ENCODE assay signal across 24 cellular contexts in genomic region chrX:75303795-75304194, GRCh38. TPM values are rescaled to one million over a fixed set of nuclear protein-coding genes. Genes with fewer than 3 reads are reported as not detected.
DNase-seq lines count a peak whose midpoint lies in the region; ATAC-seq, FAIRE-seq and TF ChIP-seq lines count a peak whose summit lies in the region.
"Had no signal": no experiment of that assay in that cellular context is flagged by ENCODE, and none has a peak within 500 bp of the region (broad histone marks: within the 10 kb centered on the region; RNA-seq: fewer than 3 reads in every experiment).

No MANE protein-coding gene starts in this region.

- ATAC-seq in CD8-positive, alpha-beta T cell: no peak
- ATAC-seq in IMR-90 (ENCODE audit: low read depth): peak; percentile 71
- ATAC-seq: esophagus mucosa had no signal

- H2BK15ac ChIP-seq in IMR-90 (ENCODE audit: low read depth, low read length) (no peak overlapping the region), H9 (ENCODE audit: low read depth, low read length) (no peak overlapping the region)

- no peaks in the 10 kb centered on the region for H3K9me3 ChIP-seq in CD8-positive, alpha-beta T cell (ENCODE audit: low read length)
- H3K9me3 ChIP-seq in IMR-90 (ENCODE audit: control insufficient read depth, insufficient read depth, low read length) (no peaks in the 10 kb centered on the region), endothelial cell of umbilical vein (replicated peaks; ENCODE audit: control insufficient read depth, insufficient read depth, low read length) (no peaks in the 10 kb centered on the region), H9 (ENCODE audit: control insufficient read depth, low read depth, low read length) (peaks cover 10% of the 10 kb centered on the region)
- H3K9me3 ChIP-seq: neutrophil, Peyer's patch, sigmoid colon, testis had no signal

- H3K4ac ChIP-seq in IMR-90 (ENCODE audit: low read depth, low read length) (no peak overlapping the region), H9 (ENCODE audit: low read depth, low read length) (no peak overlapping the region)

- H3K56ac ChIP-seq in IMR-90 (ENCODE audit: extremely low read depth, insufficient read depth, low read length) (no peak overlapping the region), H9 (ENCODE audit: insufficient read length, low read depth, low read length) (no peak overlapping the region)

- no peaks in the 10 kb centered on the region for H3K27me3 ChIP-seq in CD8-positive, alpha-beta T cell (ENCODE audit: insufficient read depth, low read length)
- no peaks in the 10 kb centered on the region for H3K27me3 ChIP-seq in IMR-90 (ENCODE audit: control insufficient read depth, insufficient read depth, low read length)
- H3K27me3 ChIP-seq in endothelial cell of umbilical vein (ENCODE audit: control insufficient read depth in 2 of 2, insufficient read depth in 2 of 2, low read length in 2 of 2): no peaks in the 10 kb centered on the region
- no peaks in the 10 kb centered on the region for H3K27me3 ChIP-seq in H9 (ENCODE audit: insufficient read depth, low read length)
- H3K27me3 ChIP-seq: neutrophil, Peyer's patch, sigmoid colon, testis had no signal

- H2AK5ac ChIP-seq in IMR-90 (ENCODE audit: low read depth, low read length) (no peak overlapping the region), H9 (ENCODE audit: insufficient read length, low read length) (no peak overlapping the region)

- no peak overlapping the region for H2BK120ac ChIP-seq in IMR-90 (ENCODE audit: low read depth, low read length)
- H2BK120ac ChIP-seq in H9 (ENCODE audit: low read depth, low read length, poor library complexity, severe bottlenecking): no peak overlapping the region

- in situ Hi-C loops in IMR-90 (cut with MboI; ENCODE audit: low sequenced_read_pairs): no loop called here

- H3K4me1 Mint-ChIP-seq in CD8-positive, alpha-beta T cell (ENCODE audit: low read depth): no peaks in the 10 kb centered on the region
- H3K4me1 Mint-ChIP-seq in osteocyte (ENCODE audit: unreplicated experiment) (peaks cover 40% of the 10 kb centered on the region), H9 (no peaks in the 10 kb centered on the region)
- H3K4me1 Mint-ChIP-seq: activated CD4-positive, alpha-beta memory T cell treated with anti-CD3 and anti-CD28 coated beads, Interleukin-2, amount 10 ng/mL, durations not matched to agents 7 days and 5 days had no signal

- H3K27ac ChIP-seq in CD8-positive, alpha-beta T cell (ENCODE audit: low read depth, low read length): no peak overlapping the region
- no peak overlapping the region for H3K27ac ChIP-seq in IMR-90 (ENCODE audit: insufficient read depth, low read length)
- H3K27ac ChIP-seq in endothelial cell of umbilical vein (ENCODE audit: insufficient read depth, low read depth, low read length): no peak overlapping the region
- H3K27ac ChIP-seq in H9 (ENCODE audit: insufficient read length, low read depth, low read length): no peak overlapping the region
- H3K27ac ChIP-seq: C4-2B, neutrophil, Peyer's patch, sigmoid colon, testis had no signal

- no peak overlapping the region for H2AFZ ChIP-seq in IMR-90 (replicated peaks; ENCODE audit: low read length, poor library complexity)
- no peak overlapping the region for H2AFZ ChIP-seq in endothelial cell of umbilical vein (ENCODE audit: low read depth, low read length)
- H2AFZ ChIP-seq in H9 (ENCODE audit: low read length): no peak overlapping the region

- H4K91ac ChIP-seq in IMR-90 (ENCODE audit: insufficient read depth, low read depth, low read length) (no peak overlapping the region), H9 (ENCODE audit: insufficient read length, low read depth, low read length) (no peak overlapping the region)

- H2BK5ac ChIP-seq in IMR-90 (ENCODE audit: low read depth, low read length, poor library complexity, severe bottlenecking) (no peak overlapping the region), H9 (ENCODE audit: insufficient read length, low read length) (no peak overlapping the region)

- FAIRE-seq in endothelial cell of umbilical vein (lab: Jason Lieb, UNC): no peak

- H3K4me3 Mint-ChIP-seq in CD8-positive, alpha-beta T cell: no peak overlapping the region
- no peak overlapping the region for H3K4me3 Mint-ChIP-seq in osteocyte (ENCODE audit: unreplicated experiment)
- H3K4me3 Mint-ChIP-seq in H9: no peak overlapping the region
- H3K4me3 Mint-ChIP-seq: activated CD4-positive, alpha-beta memory T cell treated with anti-CD3 and anti-CD28 coated beads, Interleukin-2, amount 10 ng/mL, durations not matched to agents 7 days and 5 days; activated T-helper 1 cell treated with anti-CD3 and anti-CD28 coated beads, Interleukin-12 subunit alpha, Interleukin-12 subunit beta, Interleukin-2, Interleukin-4 antibody, amounts not matched to agents 30 ng/mL and 10 ng/mL and 1 ng/mL, durations not matched to agents 14 hours and 24 hours and 36 hours had no signal

- H3K4me2 ChIP-seq in IMR-90 (ENCODE audit: low read depth, low read length) (no peak overlapping the region; the same call in 1 of the 2 replicates), endothelial cell of umbilical vein (ENCODE audit: insufficient read depth, low read length) (no peak overlapping the region), H9 (ENCODE audit: insufficient read depth, insufficient read length, low read length) (no peak overlapping the region)

- TF ChIP-seq POLR2A in IMR-90 (IDR thresholded peaks at IDR 0.05; ENCODE audit: low read depth, low read length) (no peak), endothelial cell of umbilical vein (IDR thresholded peaks at IDR 0.05; ENCODE audit: low read depth, low read length) (no peak)

- peaks cover 73% of the 10 kb centered on the region for H3K36me3 Mint-ChIP-seq in CD8-positive, alpha-beta T cell
- peaks cover 5% of the 10 kb centered on the region for H3K36me3 Mint-ChIP-seq in osteocyte (ENCODE audit: unreplicated experiment)
- H3K36me3 Mint-ChIP-seq in H9 (ENCODE audit: insufficient read depth in 1 of 3, low read depth in 3 of 3): peaks cover 27 to 50% (median 45%) of the 10 kb centered on the region in 3 experiments

- CTCF ChIA-PET in CD8-positive, alpha-beta T cell (lab: Charles Lee): no interaction called here
- CTCF ChIA-PET in IMR-90 (lab: Yijun Ruan, JAX): no interaction called here
- CTCF ChIA-PET in endothelial cell of umbilical vein (lab: Charles Lee): no interaction called here

- POLR2A ChIA-PET in CD8-positive, alpha-beta T cell (lab: Charles Lee): no interaction called here
- POLR2A ChIA-PET in IMR-90 (lab: Charles Lee; ENCODE audit: unreplicated experiment) (no interaction called here), endothelial cell of umbilical vein (lab: Charles Lee) (no interaction called here)

- H3K23ac ChIP-seq in IMR-90 (ENCODE audit: low read depth, low read length) (no peak overlapping the region), H9 (ENCODE audit: insufficient read length, low read depth, low read length) (no peak overlapping the region)

- H3K9me3 Mint-ChIP-seq in CD8-positive, alpha-beta T cell: no peaks in the 10 kb centered on the region
- H3K9me3 Mint-ChIP-seq in osteocyte (ENCODE audit: unreplicated experiment): peaks cover 8% of the 10 kb centered on the region
- peaks cover 51 to 58% of the 10 kb centered on the region in 2 experiments for H3K9me3 Mint-ChIP-seq in H9
- H3K9me3 Mint-ChIP-seq: activated CD4-positive, alpha-beta memory T cell treated with anti-CD3 and anti-CD28 coated beads, Interleukin-2, amount 10 ng/mL, durations not matched to agents 7 days and 5 days; activated T-helper 1 cell treated with anti-CD3 and anti-CD28 coated beads, Interleukin-12 subunit alpha, Interleukin-12 subunit beta, Interleukin-2, Interleukin-4 antibody, amounts not matched to agents 30 ng/mL and 10 ng/mL and 1 ng/mL, durations not matched to agents 14 hours and 24 hours and 36 hours had no signal

- H3K4me3 ChIP-seq in CD8-positive, alpha-beta T cell (ENCODE audit: low read depth, low read length): no peak overlapping the region
- H3K4me3 ChIP-seq in IMR-90 (ENCODE audit: insufficient read depth, low read depth, low read length): no peak overlapping the region
- no peak overlapping the region for H3K4me3 ChIP-seq in endothelial cell of umbilical vein (replicated peaks in 1 of 3; ENCODE audit: insufficient read depth in 1 of 3, low read depth in 1 of 3, low read length in 3 of 3)
- H3K4me3 ChIP-seq: coronary artery, Peyer's patch, sigmoid colon, testis had no signal

- no peaks in the 10 kb centered on the region for H3K27me3 Mint-ChIP-seq in CD8-positive, alpha-beta T cell (ENCODE audit: low read depth)
- H3K27me3 Mint-ChIP-seq in osteocyte (ENCODE audit: unreplicated experiment) (no peaks in the 10 kb centered on the region), H9 (ENCODE audit: low read depth) (no peaks in the 10 kb centered on the region)
- H3K27me3 Mint-ChIP-seq: activated CD4-positive, alpha-beta memory T cell treated with anti-CD3 and anti-CD28 coated beads, Interleukin-2, amount 10 ng/mL, durations not matched to agents 7 days and 5 days had no signal

- H3K36me3 ChIP-seq in CD8-positive, alpha-beta T cell (ENCODE audit: insufficient read depth, low read length): no peaks in the 10 kb centered on the region
- H3K36me3 ChIP-seq in IMR-90 (ENCODE audit: control insufficient read depth, insufficient read depth, low read length): peaks cover 4% of the 10 kb centered on the region; the same call in 1 of the 2 replicates
- H3K36me3 ChIP-seq in endothelial cell of umbilical vein (ENCODE audit: control insufficient read depth in 2 of 2, extremely low read depth in 1 of 2, insufficient read depth in 2 of 2, low read length in 2 of 2): no peaks in the 10 kb centered on the region

- no peak overlapping the region for H3K9ac ChIP-seq in IMR-90 (ENCODE audit: low read depth, low read length)
- H3K9ac ChIP-seq in endothelial cell of umbilical vein (replicated peaks; ENCODE audit: extremely low read depth, insufficient read depth, low read length): no peak overlapping the region
- H3K9ac ChIP-seq in H9 (ENCODE audit: extremely low read depth, insufficient read length, low read length): no peak overlapping the region

- no peak overlapping the region for H3T11ph ChIP-seq in H9 (ENCODE audit: low read length)

- H2BK20ac ChIP-seq in IMR-90 (ENCODE audit: low read depth, low read length) (no peak overlapping the region), H9 (ENCODE audit: low read depth, low read length, poor library complexity, severe bottlenecking) (no peak overlapping the region)

- TF ChIP-seq CTCF in CD8-positive, alpha-beta T cell (IDR thresholded peaks at IDR 0.05): no peak
- TF ChIP-seq CTCF in IMR-90 (conservative IDR thresholded peaks at IDR 0.05; ENCODE audit: low read depth, low read length): no peak
- no peak for TF ChIP-seq CTCF in endothelial cell of umbilical vein (IDR thresholded peaks at IDR 0.05; ENCODE audit: extremely low read depth in 1 of 2, insufficient read depth in 1 of 2, low read depth in 1 of 2, low read length in 2 of 2)
- no peak for TF ChIP-seq CTCF in osteocyte (IDR thresholded peaks at IDR 0.05)
- TF ChIP-seq CTCF in H9 (conservative IDR thresholded peaks at IDR 0.05): no peak

- H3K79me2 ChIP-seq in endothelial cell of umbilical vein (ENCODE audit: control insufficient read depth, insufficient read depth, low read length) (no peaks in the 10 kb centered on the region), H9 (ENCODE audit: insufficient read depth, low read length) (no peaks in the 10 kb centered on the region)

- H3K79me1 ChIP-seq in IMR-90 (ENCODE audit: low read depth in 1 of 2, low read length in 2 of 2) (no peaks in the 10 kb centered on the region), H9 (ENCODE audit: insufficient read depth, low read depth, low read length, poor library complexity, severe bottlenecking) (no peaks in the 10 kb centered on the region)

- H3K23me2 ChIP-seq in H9 (ENCODE audit: insufficient read length, low read depth, low read length, poor library complexity, severe bottlenecking): no peaks in the 10 kb centered on the region

- intact Hi-C loops in CD8-positive, alpha-beta T cell (cut with DNase I, micrococcal nuclease): no loop called here
- intact Hi-C loops in IMR-90 (cut with micrococcal nuclease) (no loop called here), endothelial cell of umbilical vein (cut with micrococcal nuclease) (no loop called here)

- H3K27ac Mint-ChIP-seq in CD8-positive, alpha-beta T cell: peak overlapping the region; percentile 20
- H3K27ac Mint-ChIP-seq in osteocyte (ENCODE audit: unreplicated experiment) (peak overlapping the region; percentile 72), H9 (peak overlapping the region in 1 of 3 experiments; percentile 25; a peak in 1 of 7 replicates)
- H3K27ac Mint-ChIP-seq: activated CD4-positive, alpha-beta memory T cell treated with anti-CD3 and anti-CD28 coated beads, Interleukin-2, amount 10 ng/mL, durations not matched to agents 7 days and 5 days; activated T-helper 1 cell treated with anti-CD3 and anti-CD28 coated beads, Interleukin-12 subunit alpha, Interleukin-12 subunit beta, Interleukin-2, Interleukin-4 antibody, amounts not matched to agents 30 ng/mL and 10 ng/mL and 1 ng/mL, durations not matched to agents 14 hours and 24 hours and 36 hours had no signal

- H3K9me1 ChIP-seq in IMR-90 (ENCODE audit: insufficient read depth, low read length) (no peaks in the 10 kb centered on the region), endothelial cell of umbilical vein (replicated peaks; ENCODE audit: control insufficient read depth, extremely low read depth, insufficient read depth, low read length) (no peaks in the 10 kb centered on the region)

- dilution Hi-C loops in IMR-90 (cut with HindIII; ENCODE audit: low sequenced_read_pairs, unreplicated experiment): no loop called here
- dilution Hi-C loops in endothelial cell of umbilical vein (cut with MboI; ENCODE audit: extremely low pct_ligation_motif_present, low sequenced_read_pairs): no loop called here

- H3K14ac ChIP-seq in IMR-90 (replicated peaks; ENCODE audit: low read depth, low read length) (no peak overlapping the region), H9 (ENCODE audit: insufficient read depth, low read length) (no peak overlapping the region)

- H2BK12ac ChIP-seq in H9 (ENCODE audit: insufficient read length, low read depth, low read length): no peak overlapping the region

- H3K4me1 ChIP-seq in CD8-positive, alpha-beta T cell (ENCODE audit: insufficient read depth, low read length): no peaks in the 10 kb centered on the region
- H3K4me1 ChIP-seq in IMR-90 (ENCODE audit: control insufficient read depth, insufficient read depth, low read length): no peaks in the 10 kb centered on the region
- no peaks in the 10 kb centered on the region for H3K4me1 ChIP-seq in endothelial cell of umbilical vein (ENCODE audit: control insufficient read depth, extremely low read depth, insufficient read depth, low read length)
- H3K4me1 ChIP-seq in H9 (ENCODE audit: insufficient read depth, low read length): no peaks in the 10 kb centered on the region
- H3K4me1 ChIP-seq: Peyer's patch, sigmoid colon, testis had no signal

- H4K20me1 ChIP-seq in IMR-90 (ENCODE audit: insufficient read depth, low read length) (no peaks in the 10 kb centered on the region), endothelial cell of umbilical vein (replicated peaks; ENCODE audit: control insufficient read depth, extremely low read depth, insufficient read depth, low read length) (no peaks in the 10 kb centered on the region), H9 (ENCODE audit: control insufficient read depth, insufficient read depth, insufficient read length) (no peaks in the 10 kb centered on the region)

- H2AK9ac ChIP-seq in IMR-90 (replicated peaks; ENCODE audit: low read depth, low read length, poor library complexity): no peak overlapping the region

- H4K8ac ChIP-seq in IMR-90 (ENCODE audit: low read depth in 2 of 2, low read length in 2 of 2) (no peak overlapping the region), H9 (replicated peaks; ENCODE audit: insufficient read length, low read depth, low read length) (no peak overlapping the region)

- H4K5ac ChIP-seq in IMR-90 (ENCODE audit: low read depth, low read length) (no peak overlapping the region), H9 (ENCODE audit: insufficient read length, low read depth, low read length) (no peak overlapping the region)

- no peak for TF ChIP-seq RAD21 in IMR-90 (IDR thresholded peaks at IDR 0.05; ENCODE audit: low read length)

- no peak for DNase-seq in CD8-positive, alpha-beta T cell
- DNase-seq in IMR-90: peak; percentile 70
- peak; percentile 55 for DNase-seq in endothelial cell of umbilical vein (ENCODE audit: low read depth, low spot score)
- DNase-seq in osteocyte (ENCODE audit: extremely low spot score, unreplicated experiment): no peak
- no peak for DNase-seq in NOMO-1 (lab: John Stamatoyannopoulos, UW; ENCODE audit: unreplicated experiment in 2 of 2)
- DNase-seq in SKM-1 (lab: John Stamatoyannopoulos, UW; ENCODE audit: unreplicated experiment): no peak
- no peak for DNase-seq in H9
- no peak for DNase-seq in activated CD8-positive, alpha-beta memory T cell treated with anti-CD3 and anti-CD28 coated beads, Interleukin-2, amount 50 U/mL, for 48 hours
- DNase-seq: activated CD4-positive, alpha-beta memory T cell treated with anti-CD3 and anti-CD28 coated beads, Interleukin-2, amount 10 ng/mL, durations not matched to agents 7 days and 5 days; DMS79; hippocampal formation; midbrain; NCI-H1092 treated with DMSO at 0.1 percent for 48 hours; NCI-H2171; Peyer's patch; sigmoid colon; stimulated activated CD4-positive, alpha-beta T cell treated with anti-CD3 and anti-CD28 coated beads, Interleukin-4, amount 100 ng/mL, for 4 hours; SW 1271; testis had no signal

- BruUV-seq in IMR-90 (replicated peaks; lab: Mats Ljungman, UMichigan): no TSS peak
- no TSS peak for BruUV-seq in endothelial cell of umbilical vein (replicated peaks; lab: Mats Ljungman, UMichigan)

- H3K18ac ChIP-seq in IMR-90 (ENCODE audit: low read depth, low read length) (no peak overlapping the region), H9 (ENCODE audit: insufficient read length, low read depth, low read length) (no peak overlapping the region)

RNA-seq across cellular contexts. Expression of gene UPRT, which starts 29.9 kb away (rescaled TPM):
- total RNA-seq in CD8-positive, alpha-beta T cell: 10 to 100 TPM; 26.6 to 27.9 TPM
- total RNA-seq in IMR-90 (2012; rRNA removed): 9.7 and 15.6 TPM in 2 replicates
- 4.8 and 6.9 TPM in 2 replicates for polyA plus RNA-seq in IMR-90 (2012; rRNA removed)
- 4.9 and 9.4 TPM in 2 replicates for polyA plus RNA-seq in IMR-90 (2012; cell fraction: cytosol; rRNA removed)
- polyA plus RNA-seq in IMR-90 (2012; cell fraction: nucleus; rRNA removed; ENCODE audit: low replicate concordance): 4.3 and 4.8 TPM in 2 replicates
- 11.4 and 13.3 TPM in 2 replicates for total RNA-seq in endothelial cell of umbilical vein
- polyA plus RNA-seq in endothelial cell of umbilical vein: 4.0 and 5.5 TPM in 2 replicates
- polyA plus RNA-seq in endothelial cell of umbilical vein (2011; cell fraction: cytosol; rRNA removed): 5.2 and 6.3 TPM in 2 replicates
- polyA plus RNA-seq in endothelial cell of umbilical vein (2011; cell fraction: nucleus; rRNA removed): 4.5 and 4.7 TPM in 2 replicates
- polyA plus RNA-seq in endothelial cell of umbilical vein (2012): 9.5 and 11.6 TPM in 2 replicates
- 13.3 and 15.5 TPM in 2 replicates for polyA minus RNA-seq in endothelial cell of umbilical vein
- 5.0 TPM for polyA minus RNA-seq in endothelial cell of umbilical vein (2011; cell fraction: cytosol; rRNA and poly(A)+ RNA removed)
- polyA minus RNA-seq in endothelial cell of umbilical vein (2011; cell fraction: nucleus; rRNA and poly(A)+ RNA removed): 15.6 TPM in 2 replicates
- 11.3 and 13.7 TPM in 2 replicates for total RNA-seq in osteocyte
- 14.5 and 16.6 TPM in 2 replicates for total RNA-seq in H9 (2021)

Comparison
In these comparisons a context has a peak if more than half of its experiments do, and no peak if none do; other contexts are left out.
1. DNase-seq: peak in IMR-90 (single experiment) and endothelial cell of umbilical vein (single experiment); none in CD8-positive, alpha-beta T cell (0 of 7), osteocyte (single experiment), NOMO-1 (0 of 2), SKM-1 (single experiment), H9 (single experiment) and activated CD8-positive, alpha-beta memory T cell treated with anti-CD3 and anti-CD28 coated beads, Interleukin-2, amount 50 U/mL, for 48 hours (single experiment).